12 cellular contexts compared by ENCODE assay signal in the genomic region with DNA sequence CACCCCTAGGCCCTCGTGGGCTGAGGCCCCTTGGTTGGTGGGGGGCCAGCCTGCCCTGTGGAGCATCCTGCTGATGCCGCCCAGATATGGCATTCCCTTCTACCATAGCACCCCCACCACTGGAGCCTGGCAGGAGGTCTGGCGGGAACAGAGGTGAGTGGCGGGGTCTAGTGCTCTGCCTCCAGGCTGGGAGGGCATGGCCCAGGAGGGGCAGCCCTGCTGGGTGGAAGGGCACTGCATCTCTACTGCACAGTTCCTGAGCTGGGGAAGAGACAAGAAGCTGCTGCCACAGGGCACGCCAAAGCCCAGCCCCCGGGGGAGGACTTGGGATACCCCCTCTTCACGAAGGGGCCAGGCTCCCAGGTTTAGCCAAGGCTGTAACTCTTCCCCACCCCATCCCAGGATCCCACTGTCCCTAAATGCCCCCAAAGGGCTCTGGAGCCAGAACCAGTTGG. TPM values are rescaled to one million over a fixed set of nuclear protein-coding genes. Genes with fewer than 3 reads are reported as not detected.
A peak's percentile ranks its signal among the peaks of the same experiment; 100 is the strongest.
DNase-seq lines count a peak whose midpoint lies in the region; ATAC-seq and TF ChIP-seq lines count a peak whose summit lies in the region.
"Had no signal": no experiment of that assay in that cellular context is flagged by ENCODE, and none has a peak within 500 bp of the region (broad histone marks: within the 10 kb centered on the region; RNA-seq: fewer than 3 reads in every experiment).

No MANE protein-coding gene starts in this region.

- H3K4me1 ChIP-seq in mucosa of stomach (ENCODE audit: control insufficient read depth, insufficient read depth, low read length): peaks cover 22% of the 10 kb centered on the region

- peaks cover 6% of the 10 kb centered on the region for H3K27me3 ChIP-seq in mucosa of stomach (ENCODE audit: control insufficient read depth, insufficient read depth, low read length)

- ATAC-seq in activated T-helper 17 cell treated with anti-CD3 and anti-CD28 coated beads, Interleukin-2, amount 50 U/mL, for 72 hours (replicated peaks): no peak
- ATAC-seq in GM19395 (IDR thresholded peaks at IDR 0.05; ENCODE audit: unreplicated experiment) (no peak), HG03520 (IDR thresholded peaks at IDR 0.05; ENCODE audit: unreplicated experiment) (no peak)

- no peak for DNase-seq in GM12865 (ENCODE audit: low read depth)
- DNase-seq in NCI-H1694 (lab: John Stamatoyannopoulos, UW): no peak
- no peak for DNase-seq in DMS 273 (lab: John Stamatoyannopoulos, UW; ENCODE audit: unreplicated experiment)
- DNase-seq: DMS 273 treated with DMSO at 0.1 percent for 48 hours; stimulated activated CD4-positive, alpha-beta T cell treated with anti-CD3 and anti-CD28 coated beads, Interleukin-4, amount 100 ng/mL, for 24 hours had no signal

- H3K36me3 Mint-ChIP-seq in activated T-helper 17 cell treated with anti-CD3 and anti-CD28 coated beads, Interleukin-2, amount 50 U/mL, for 72 hours (ENCODE audit: low read depth): peaks cover 87% of the 10 kb centered on the region

- H3K27me3 Mint-ChIP-seq in activated T-helper 17 cell treated with anti-CD3 and anti-CD28 coated beads, Interleukin-2, amount 50 U/mL, for 72 hours: no peaks in the 10 kb centered on the region

- no peaks in the 10 kb centered on the region for H3K9me3 Mint-ChIP-seq in activated T-helper 17 cell treated with anti-CD3 and anti-CD28 coated beads, Interleukin-2, amount 50 U/mL, for 72 hours

- no peaks in the 10 kb centered on the region for H3K36me3 ChIP-seq in mucosa of stomach (ENCODE audit: control insufficient read depth, insufficient read depth, low read length)

- peak overlapping the region; percentile 98 for H3K27ac Mint-ChIP-seq in activated T-helper 17 cell treated with anti-CD3 and anti-CD28 coated beads, Interleukin-2, amount 50 U/mL, for 72 hours

- H3K27ac ChIP-seq in 22Rv1: peak overlapping the region; percentile 90

- peak overlapping the region; percentile 96 for H3K4me3 Mint-ChIP-seq in activated T-helper 17 cell treated with anti-CD3 and anti-CD28 coated beads, Interleukin-2, amount 50 U/mL, for 72 hours

- no peaks in the 10 kb centered on the region for H3K9me3 ChIP-seq in mucosa of stomach (ENCODE audit: control insufficient read depth, low read length)

- H3K4me3 ChIP-seq in GM12865 (ENCODE audit: low read depth, low read length) (peak overlapping the region; percentile 90), mucosa of stomach (ENCODE audit: low read length) (no peak overlapping the region)

- TF ChIP-seq CTCF in 22Rv1 (IDR thresholded peaks at IDR 0.05) (no peak), GM12865 (IDR thresholded peaks at IDR 0.05; ENCODE audit: insufficient read depth, low read depth, low read length, missing control alignments) (no peak)

- peak overlapping the region; percentile 76 for H3K9ac ChIP-seq in mucosa of stomach (ENCODE audit: low read length)

- H3K4me1 Mint-ChIP-seq in activated T-helper 17 cell treated with anti-CD3 and anti-CD28 coated beads, Interleukin-2, amount 50 U/mL, for 72 hours: peaks cover 8% of the 10 kb centered on the region

RNA-seq across cellular contexts. Expression of a gene that starts 2.4 kb away (rescaled TPM):
- 100 to 1,000 TPM in 1 of 2 donors, 10 to 100 TPM in 1; 67.4 to 117 TPM for total RNA-seq in activated T-helper 17 cell treated with anti-CD3 and anti-CD28 coated beads, Interleukin-2, amount 50 U/mL, for 72 hours

RNA-seq across cellular contexts. Expression of a gene that starts 11.0 kb away (rescaled TPM):
- 100 to 1,000 TPM; 138 to 217 TPM for total RNA-seq in activated T-helper 17 cell treated with anti-CD3 and anti-CD28 coated beads, Interleukin-2, amount 50 U/mL, for 72 hours
- total RNA-seq: lung microvascular endothelial cell, RPMI7951 had no signal

RNA-seq across cellular contexts. Expression of a gene that starts 26.9 kb away (rescaled TPM):
- total RNA-seq in activated T-helper 17 cell treated with anti-CD3 and anti-CD28 coated beads, Interleukin-2, amount 50 U/mL, for 72 hours: 100 to 1,000 TPM in 1 of 2 donors, 10 to 100 TPM in 1; 42.3 to 153 TPM

RNA-seq across cellular contexts. Expression of a gene that starts 29.8 kb away (rescaled TPM):
- 10 to 100 TPM; 17.8 to 21.6 TPM for total RNA-seq in activated T-helper 17 cell treated with anti-CD3 and anti-CD28 coated beads, Interleukin-2, amount 50 U/mL, for 72 hours

RNA-seq across cellular contexts. Expression of a gene that starts 30.1 kb away (rescaled TPM):
- total RNA-seq in activated T-helper 17 cell treated with anti-CD3 and anti-CD28 coated beads, Interleukin-2, amount 50 U/mL, for 72 hours: 10 to 100 TPM; 34.0 to 51.2 TPM
